ENCODE assay signal across 10 cellular contexts in the genomic region with DNA sequence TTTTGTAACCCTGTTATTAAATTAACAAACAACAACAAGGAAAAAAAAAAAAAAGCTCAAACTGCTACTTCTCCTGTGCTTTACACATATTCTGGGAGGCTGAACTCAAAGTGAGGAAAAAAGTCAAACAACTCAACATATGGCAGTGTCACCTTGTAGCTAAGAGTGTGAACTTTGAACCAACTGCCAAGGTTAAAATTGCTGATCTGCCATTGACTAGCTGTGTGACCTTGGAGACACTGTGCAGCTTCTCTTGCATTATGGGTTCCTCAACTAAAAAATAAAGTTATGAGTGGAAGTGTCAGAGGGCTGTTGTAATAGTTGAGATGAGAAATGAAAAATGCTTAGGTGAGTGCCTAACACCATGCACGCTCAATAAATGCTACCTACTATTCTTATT. TPM values are rescaled to one million over a fixed set of nuclear protein-coding genes. Genes with fewer than 3 reads are reported as not detected.
"Had no signal": no experiment of that assay in that cellular context is flagged by ENCODE, and none has a peak within 500 bp of the region (broad histone marks: within the 10 kb centered on the region; RNA-seq: fewer than 3 reads in every experiment).

No MANE protein-coding gene starts in this region.

- H2AFZ ChIP-seq: GM23248 had no signal

- DNase-seq: GM23248, GOT3, H7, HFFc6, KBM-7 had no signal

- H3K9me3 ChIP-seq: HAP-1 had no signal

- H3K9ac ChIP-seq: GM23248, KMS-11 had no signal

- H3K36me3 ChIP-seq: HAP-1 had no signal

- H3K4me2 ChIP-seq: KMS-11 had no signal

- H3K4me1 ChIP-seq: HAP-1 had no signal

- H3K4me3 ChIP-seq: GM23248, HAP-1 had no signal

- H3K27ac ChIP-seq: GM23248, KMS-11 had no signal

- ATAC-seq: HCT116 had no signal

- FAIRE-seq: HTR-8/SVneo had no signal

RNA-seq across cellular contexts. Expression of gene STXBP6, which starts 34.2 kb away (rescaled TPM):
- polyA plus RNA-seq: IgD-negative memory B cell had no signal
